Comparison of ENCODE assay signal across 13 cellular contexts in genomic region chr14:103315368-103315911, GRCh38. TPM values are rescaled to one million over a fixed set of nuclear protein-coding genes. Genes with fewer than 3 reads are reported as not detected.
DNase-seq lines count a peak whose midpoint lies in the region; ATAC-seq and TF ChIP-seq lines count a peak whose summit lies in the region.
"Had no signal": no experiment of that assay in that cellular context is flagged by ENCODE, and none has a peak within 500 bp of the region (broad histone marks: within the 10 kb centered on the region; RNA-seq: fewer than 3 reads in every experiment).

No MANE protein-coding gene starts in this region.

- dilution Hi-C loops in IMR-90 (cut with HindIII; ENCODE audit: low sequenced_read_pairs, unreplicated experiment), result no loop called here

- H3K9me3 ChIP-seq in IMR-90 (ENCODE audit: control insufficient read depth, insufficient read depth, low read length) (no peaks in the 10 kb centered on the region), breast epithelium (no peaks in the 10 kb centered on the region), skeletal muscle tissue (ENCODE audit: control insufficient read depth in 3 of 3, low read length in 3 of 3) (no peaks in the 10 kb centered on the region), HAP-1 (no peaks in the 10 kb centered on the region)
- H3K9me3 ChIP-seq: colonic mucosa had no signal

- intact Hi-C loops in IMR-90 (cut with micrococcal nuclease), result no loop called here
- intact Hi-C loops in breast epithelium (cut with DNase I; ENCODE audit: low total_unique reads), result no loop called here

- TF ChIP-seq RAD21 in IMR-90 (IDR thresholded peaks at IDR 0.05; ENCODE audit: low read length), result no peak

- H2AK5ac ChIP-seq in IMR-90 (ENCODE audit: low read depth, low read length), result peak overlapping the region; percentile 67; the same call in 1 of the 2 replicates

- TF ChIP-seq POLR2A in IMR-90 (IDR thresholded peaks at IDR 0.05; ENCODE audit: low read depth, low read length), result no peak
- no peak for TF ChIP-seq POLR2A in breast epithelium (IDR thresholded peaks at IDR 0.05)

- in situ Hi-C loops in IMR-90 (cut with MboI; ENCODE audit: low sequenced_read_pairs) (no loop called here), brain microvascular endothelial cell (cut with HindIII; ENCODE audit: low pct_ligation_motif_present, low sequenced_read_pairs) (no loop called here), HAP-1 (cut with MboI; ENCODE audit: low sequenced_read_pairs) (no loop called here)

- no peak overlapping the region for H2AK9ac ChIP-seq in IMR-90 (replicated peaks; ENCODE audit: low read depth, low read length, poor library complexity)

- H4K8ac ChIP-seq in IMR-90 (ENCODE audit: low read depth in 2 of 2, low read length in 2 of 2), result peak overlapping the region; percentile 77 to 80; a peak in 3 of 4 replicates

- no peaks in the 10 kb centered on the region for H4K20me1 ChIP-seq in IMR-90 (ENCODE audit: insufficient read depth, low read length)

- CTCF ChIA-PET in IMR-90 (lab: Yijun Ruan, JAX), result no interaction called here

- H3K4me3 ChIP-seq in IMR-90 (ENCODE audit: insufficient read depth, low read depth, low read length) (no peak overlapping the region), breast epithelium (no peak overlapping the region), skeletal muscle tissue (ENCODE audit: low read length in 3 of 3) (peak overlapping the region in 2 of 3 donors; percentile 57 to 61), brain microvascular endothelial cell (ENCODE audit: low read depth, low read length) (no peak overlapping the region), HAP-1 (no peak overlapping the region)
- H3K4me3 ChIP-seq: colonic mucosa had no signal

- H2BK20ac ChIP-seq in IMR-90 (ENCODE audit: low read depth, low read length), result no peak overlapping the region

- no peak overlapping the region for H3K23ac ChIP-seq in IMR-90 (ENCODE audit: low read depth, low read length)

- peak overlapping the region; percentile 25 for H3K27ac ChIP-seq in IMR-90 (ENCODE audit: insufficient read depth, low read length)
- peak overlapping the region; percentile 77 to 89 for H3K27ac ChIP-seq in breast epithelium
- peak overlapping the region; percentile 58 for H3K27ac ChIP-seq in skeletal muscle tissue (ENCODE audit: low read depth, low read length)
- H3K27ac ChIP-seq in brain microvascular endothelial cell, result no peak overlapping the region
- H3K27ac ChIP-seq: colonic mucosa had no signal

- H2BK15ac ChIP-seq in IMR-90 (ENCODE audit: low read depth, low read length), result 0 out of 3 replicates have a peak overlapping the region, but pooled peaks have one; percentile 39

- H3K18ac ChIP-seq in IMR-90 (ENCODE audit: low read depth, low read length), result no peak overlapping the region

- peak overlapping the region; percentile 32; the same call in 1 of the 2 replicates for H4K91ac ChIP-seq in IMR-90 (ENCODE audit: insufficient read depth, low read depth, low read length)

- WGBS in IMR-90 (ENCODE audit: extremely low coverage in 2 of 2, insufficient read length in 1 of 2), 2 experiments, result 48% methylated on average over 6 of the region's 14 CpGs; no CpG with 5 or more reads in 1 of the 2 experiments

- DNase-seq in IMR-90 (peak; percentile 74), breast epithelium (ENCODE audit: low spot score in 2 of 2) (peak in 1 of 2 donors; percentile 82), iris pigment epithelial cell (ENCODE audit: low read depth) (peak; percentile 77), A172 (ENCODE audit: low spot score) (no peak), brain microvascular endothelial cell (no peak), HAP-1 (ENCODE audit: low spot score in 2 of 2) (no peak)
- DNase-seq: colonic mucosa, hippocampal formation, naive B cell, NCI-H2171 had no signal

- H4K5ac ChIP-seq in IMR-90 (ENCODE audit: low read depth, low read length), result 0 out of 2 replicates have a peak overlapping the region, but pooled peaks have one; percentile 10

- H2AFZ ChIP-seq in IMR-90 (replicated peaks; ENCODE audit: low read length, poor library complexity), result peak overlapping the region; percentile 86

- no peaks in the 10 kb centered on the region for H3K36me3 ChIP-seq in IMR-90 (ENCODE audit: control insufficient read depth, insufficient read depth, low read length)
- H3K36me3 ChIP-seq in breast epithelium, result no peaks in the 10 kb centered on the region
- no peaks in the 10 kb centered on the region for H3K36me3 ChIP-seq in skeletal muscle tissue (ENCODE audit: control insufficient read depth in 3 of 3, insufficient read depth in 3 of 3, low read length in 3 of 3)
- H3K36me3 ChIP-seq in brain microvascular endothelial cell (replicated peaks), result no peaks in the 10 kb centered on the region
- H3K36me3 ChIP-seq in HAP-1 (replicated peaks), result no peaks in the 10 kb centered on the region
- H3K36me3 ChIP-seq: colonic mucosa had no signal

- no peaks in the 10 kb centered on the region for H3K79me1 ChIP-seq in IMR-90 (ENCODE audit: low read depth in 1 of 2, low read length in 2 of 2)

- no peak for TF ChIP-seq CTCF in IMR-90 (conservative IDR thresholded peaks at IDR 0.05; ENCODE audit: low read depth, low read length)
- no peak for TF ChIP-seq CTCF in breast epithelium (IDR thresholded peaks at IDR 0.05)
- TF ChIP-seq CTCF in brain microvascular endothelial cell (IDR thresholded peaks at IDR 0.05; ENCODE audit: low read depth, low read length, missing control alignments), result no peak

- POLR2A ChIA-PET in IMR-90 (lab: Charles Lee; ENCODE audit: unreplicated experiment), result no interaction called here

- peak overlapping the region; percentile 13 for H2BK5ac ChIP-seq in IMR-90 (ENCODE audit: low read depth, low read length, poor library complexity, severe bottlenecking)

- H3K4me2 ChIP-seq in IMR-90 (ENCODE audit: low read depth, low read length), result no peak overlapping the region

- peak overlapping the region; percentile 10; the same call in 1 of the 2 replicates for H3K14ac ChIP-seq in IMR-90 (replicated peaks; ENCODE audit: low read depth, low read length)

- H3K56ac ChIP-seq in IMR-90 (ENCODE audit: extremely low read depth, insufficient read depth, low read length), result no peak overlapping the region

- H3K27me3 ChIP-seq in IMR-90 (ENCODE audit: control insufficient read depth, insufficient read depth, low read length) (peaks cover 5% of the 10 kb centered on the region; the same call in 1 of the 2 replicates), breast epithelium (no peaks in the 10 kb centered on the region), skeletal muscle tissue (ENCODE audit: control insufficient read depth in 3 of 3, insufficient read depth in 3 of 3, low read length in 3 of 3) (peaks cover 0 to 7% (median 0%) of the 10 kb centered on the region in 3 donors), brain microvascular endothelial cell (replicated peaks) (no peaks in the 10 kb centered on the region), HAP-1 (ENCODE audit: low read depth) (no peaks in the 10 kb centered on the region)
- H3K27me3 ChIP-seq: colonic mucosa had no signal

- peaks cover 3% of the 10 kb centered on the region for H3K4me1 ChIP-seq in IMR-90 (ENCODE audit: control insufficient read depth, insufficient read depth, low read length)
- H3K4me1 ChIP-seq in breast epithelium, result no peaks in the 10 kb centered on the region
- peaks cover 0 to 13% (median 12%) of the 10 kb centered on the region in 3 donors for H3K4me1 ChIP-seq in skeletal muscle tissue (ENCODE audit: control insufficient read depth in 3 of 3, insufficient read depth in 3 of 3, low read length in 3 of 3)
- no peaks in the 10 kb centered on the region for H3K4me1 ChIP-seq in HAP-1
- H3K4me1 ChIP-seq: colonic mucosa had no signal

- peak overlapping the region; percentile 48; the same call in 1 of the 2 replicates for H3K4ac ChIP-seq in IMR-90 (ENCODE audit: low read depth, low read length)

- no peak overlapping the region for H2BK120ac ChIP-seq in IMR-90 (ENCODE audit: low read depth, low read length)

- BruUV-seq in IMR-90 (replicated peaks; lab: Mats Ljungman, UMichigan), result no TSS peak

- peak; percentile 68 for ATAC-seq in IMR-90 (ENCODE audit: low read depth)
- ATAC-seq in HG03378 (IDR thresholded peaks at IDR 0.05; ENCODE audit: unreplicated experiment), result no peak
- ATAC-seq: stimulated activated memory B cell treated with anti-CD40 and anti-IgM and Interleukin-4, amounts not matched to agents 10 μg/mL and 1 μg/mL and 100 μg/mL, for 72 hours had no signal

- H3K9me1 ChIP-seq in IMR-90 (ENCODE audit: insufficient read depth, low read length), result no peaks in the 10 kb centered on the region

- no peak overlapping the region for H3K9ac ChIP-seq in IMR-90 (ENCODE audit: low read depth, low read length)
- H3K9ac ChIP-seq in skeletal muscle tissue (ENCODE audit: low read depth in 1 of 3, low read length in 3 of 3), result peak overlapping the region; percentile 32 to 71 (median 66)

TF ChIP-seq in IMR-90, 13 proteins besides CTCF, POLR2A, EP300 and RAD21:
- TF ChIP-seq CEBPB (IDR thresholded peaks at IDR 0.05; ENCODE audit: low read depth, low read length), result peak; percentile 74
- no peak for TF ChIP-seq RFX5 (IDR thresholded peaks at IDR 0.05; ENCODE audit: low read depth, low read length)

RNA-seq across cellular contexts. Expression of gene EIF5, which starts 18.6 kb away (rescaled TPM):
- total RNA-seq in IMR-90 (2012; rRNA removed) (163 and 241 TPM in 2 replicates), breast epithelium (100 to 1,000 TPM; 143 to 254 (median 150) TPM), skeletal muscle tissue (84.5 TPM)
- polyA plus RNA-seq in IMR-90 (2012; rRNA removed), result 163 and 181 TPM in 2 replicates
- polyA plus RNA-seq in IMR-90 (2012; cell fraction: cytosol; rRNA removed), result 141 and 165 TPM in 2 replicates
- polyA plus RNA-seq in IMR-90 (2012; cell fraction: nucleus; rRNA removed; ENCODE audit: low replicate concordance), result 111 and 312 TPM in 2 replicates
- total RNA-seq in A172 (2014; rRNA removed; shearing (Covaris generic)), result 70.8 and 85.0 TPM in 2 replicates

Comparison
In these comparisons a context has a peak if more than half of its experiments do, and no peak if none do; other contexts are left out.
1. DNase-seq: peak in IMR-90 (single experiment) and iris pigment epithelial cell (single experiment); none in A172 (single experiment), brain microvascular endothelial cell (single experiment) and HAP-1 (0 of 2).
2. H3K4me3 ChIP-seq: peak in skeletal muscle tissue (2 of 3); none in IMR-90 (single experiment), breast epithelium (0 of 3), brain microvascular endothelial cell (single experiment) and HAP-1 (single experiment).